ENCODE assay signal across 8 cellular contexts in genomic region chr5:74575741-74576538, GRCh38.
DNase-seq lines count a peak whose midpoint lies in the region; ATAC-seq lines count a peak whose summit lies in the region.

No MANE protein-coding gene starts in this region.

- CTCF ChIA-PET in activated CD4-positive, alpha-beta memory T cell treated with anti-CD3 and anti-CD28 coated beads, Interleukin-2, amount 10 ng/mL, durations not matched to agents 7 days and 5 days (lab: Charles Lee): no interaction called here

- no peak overlapping the region for H3K4me3 ChIP-seq in right cardiac atrium (ENCODE audit: low read length)
- no peak overlapping the region for H3K4me3 ChIP-seq in subcutaneous abdominal adipose tissue (ENCODE audit: low read depth in 1 of 5, low read length in 5 of 5)

- WGBS in right cardiac atrium: 76% methylated on average over 15 of the region's 15 CpGs

- peak; percentile 10 for DNase-seq in activated CD4-positive, alpha-beta T cell treated with anti-CD3 and anti-CD28 coated beads for 4 hours
- no peak for DNase-seq in activated CD4-positive, alpha-beta T cell treated with anti-CD3 and anti-CD28 coated beads, Interleukin-2, amount 50 U/mL, for 4 hours
- no peak for DNase-seq in activated CD4-positive, alpha-beta memory T cell treated with anti-CD3 and anti-CD28 coated beads, Interleukin-2, amount 10 ng/mL, durations not matched to agents 7 days and 5 days
- no peak for DNase-seq in right cardiac atrium
- DNase-seq in NCI-H82 (lab: John Stamatoyannopoulos, UW): no peak

- H3K36me3 ChIP-seq in subcutaneous abdominal adipose tissue (ENCODE audit: control insufficient read depth in 5 of 5, insufficient read depth in 5 of 5, low read length in 5 of 5): no peaks in the 10 kb centered on the region

- H3K27me3 Mint-ChIP-seq in activated CD4-positive, alpha-beta memory T cell treated with anti-CD3 and anti-CD28 coated beads, Interleukin-2, amount 10 ng/mL, durations not matched to agents 7 days and 5 days: peaks cover 13% of the 10 kb centered on the region

- H3K9ac ChIP-seq in subcutaneous abdominal adipose tissue (ENCODE audit: low read length in 5 of 5): peak overlapping the region in 1 of 5 donors; percentile 53

- no peaks in the 10 kb centered on the region for H3K9me3 Mint-ChIP-seq in activated CD4-positive, alpha-beta memory T cell treated with anti-CD3 and anti-CD28 coated beads, Interleukin-2, amount 10 ng/mL, durations not matched to agents 7 days and 5 days

- H3K4me1 ChIP-seq in right cardiac atrium (ENCODE audit: control insufficient read depth, insufficient read depth, low read length) (peaks cover 6% of the 10 kb centered on the region), subcutaneous abdominal adipose tissue (ENCODE audit: control insufficient read depth in 5 of 5, insufficient read depth in 5 of 5, low read length in 5 of 5) (peaks cover 0 to 18% (median 13%) of the 10 kb centered on the region in 5 donors)

- peak; percentile 43 to 81 for ATAC-seq in right cardiac atrium
- ATAC-seq in GM19351 (IDR thresholded peaks at IDR 0.05; ENCODE audit: unreplicated experiment): no peak
- no peak for ATAC-seq in HG03135 (IDR thresholded peaks at IDR 0.05; ENCODE audit: unreplicated experiment)

- H3K27me3 ChIP-seq in right cardiac atrium (ENCODE audit: control insufficient read depth, insufficient read depth) (no peaks in the 10 kb centered on the region), subcutaneous abdominal adipose tissue (ENCODE audit: control insufficient read depth in 5 of 5, insufficient read depth in 4 of 5, low read length in 5 of 5) (no peaks in the 10 kb centered on the region)

- peak overlapping the region; percentile 49 for H3K4me3 Mint-ChIP-seq in activated CD4-positive, alpha-beta memory T cell treated with anti-CD3 and anti-CD28 coated beads, Interleukin-2, amount 10 ng/mL, durations not matched to agents 7 days and 5 days

- peak overlapping the region; percentile 56 for H3K27ac Mint-ChIP-seq in activated CD4-positive, alpha-beta memory T cell treated with anti-CD3 and anti-CD28 coated beads, Interleukin-2, amount 10 ng/mL, durations not matched to agents 7 days and 5 days

- POLR2A ChIA-PET in activated CD4-positive, alpha-beta memory T cell treated with anti-CD3 and anti-CD28 coated beads, Interleukin-2, amount 10 ng/mL, durations not matched to agents 7 days and 5 days (lab: Charles Lee): interaction anchor here (1.9 to 2.3 kb wide), 2 partner anchors 64 to 66 kb away, joined by 6 to 9 read pairs; partner anchors contain the start of gene ENC1

- intact Hi-C loops in right cardiac atrium (cut with DNase I): no loop called here

- H3K27ac ChIP-seq in right cardiac atrium (ENCODE audit: low read length) (peak overlapping the region; percentile 77), subcutaneous abdominal adipose tissue (ENCODE audit: low read depth, low read length) (peak overlapping the region; percentile 37)

- H3K9me3 ChIP-seq in right cardiac atrium (ENCODE audit: control insufficient read depth, low read length) (no peaks in the 10 kb centered on the region), subcutaneous abdominal adipose tissue (ENCODE audit: control insufficient read depth in 5 of 5, low read length in 5 of 5) (no peaks in the 10 kb centered on the region)

- H3K4me1 Mint-ChIP-seq in activated CD4-positive, alpha-beta memory T cell treated with anti-CD3 and anti-CD28 coated beads, Interleukin-2, amount 10 ng/mL, durations not matched to agents 7 days and 5 days: peaks cover 43% of the 10 kb centered on the region

- H3K36me3 Mint-ChIP-seq in activated CD4-positive, alpha-beta memory T cell treated with anti-CD3 and anti-CD28 coated beads, Interleukin-2, amount 10 ng/mL, durations not matched to agents 7 days and 5 days (ENCODE audit: low read depth): peaks cover 5% of the 10 kb centered on the region

Comparison
In these comparisons a context has a peak if more than half of its experiments do, and no peak if none do; other contexts are left out.
1. DNase-seq: peak in activated CD4-positive, alpha-beta T cell treated with anti-CD3 and anti-CD28 coated beads for 4 hours (2 of 2); none in activated CD4-positive, alpha-beta T cell treated with anti-CD3 and anti-CD28 coated beads, Interleukin-2, amount 50 U/mL, for 4 hours (0 of 2), activated CD4-positive, alpha-beta memory T cell treated with anti-CD3 and anti-CD28 coated beads, Interleukin-2, amount 10 ng/mL, durations not matched to agents 7 days and 5 days (single experiment), right cardiac atrium (0 of 3) and NCI-H82 (single experiment).
2. ATAC-seq: peak in right cardiac atrium (2 of 2); none in GM19351 (single experiment) and HG03135 (single experiment).